In genomic region chr22:19823638-19824196, GRCh38 we compare ENCODE assay signal across 13 cellular contexts. TPM values are rescaled to one million over a fixed set of nuclear protein-coding genes. Genes with fewer than 3 reads are reported as not detected.
DNase-seq lines count a peak whose midpoint lies in the region; ATAC-seq and TF ChIP-seq lines count a peak whose summit lies in the region.
"Had no signal": no experiment of that assay in that cellular context is flagged by ENCODE, and none has a peak within 500 bp of the region (broad histone marks: within the 10 kb centered on the region; RNA-seq: fewer than 3 reads in every experiment).

No MANE protein-coding gene starts in this region.

- POLR2A ChIA-PET in HEK293 (lab: Yijun Ruan, JAX): no interaction called here

- H3K27ac Mint-ChIP-seq in brain: peak overlapping the region in 3 of 5 experiments; percentile 9 to 46 (median 12)
- H3K27ac Mint-ChIP-seq: activated naive CD4-positive, alpha-beta T cell treated with anti-CD3 and anti-CD28 coated beads, Interleukin-2, amount 50 U/mL, for 24 hours; progenitor cell of endocrine pancreas had no signal

- CTCF ChIA-PET in HEK293 (lab: Yijun Ruan, JAX): interaction anchor here (0.6 kb wide), 1 partner anchor 45 kb away, joined by 3 read pairs; no protein-coding TSS in a partner anchor

- H3K4me3 Mint-ChIP-seq in brain: no peak overlapping the region
- H3K4me3 Mint-ChIP-seq: activated naive CD4-positive, alpha-beta T cell treated with anti-CD3 and anti-CD28 coated beads, Interleukin-2, amount 50 U/mL, for 24 hours had no signal

- H3K4me3 ChIP-seq in BE2C (ENCODE audit: low read depth, low read length) (no peak overlapping the region), HEK293 (ENCODE audit: low read depth, low read length) (no peak overlapping the region), lower lobe of right lung (no peak overlapping the region)
- H3K4me3 ChIP-seq: SJCRH30, thyroid gland had no signal

- intact Hi-C loops in lower lobe of right lung (cut with DNase I): no loop called here

- H3K27me3 Mint-ChIP-seq in brain: peaks cover 3% of the 10 kb centered on the region
- H3K27me3 Mint-ChIP-seq: activated naive CD4-positive, alpha-beta T cell treated with anti-CD3 and anti-CD28 coated beads, Interleukin-2, amount 50 U/mL, for 24 hours; progenitor cell of endocrine pancreas had no signal

- DNase-seq in BE2C: peak; percentile 62
- peak; percentile 45 for DNase-seq in lower lobe of right lung
- DNase-seq in AML-193 (lab: John Stamatoyannopoulos, UW): no peak
- no peak for DNase-seq in NCI-H1092 (lab: John Stamatoyannopoulos, UW)
- DNase-seq in NCI-H524 (lab: John Stamatoyannopoulos, UW): no peak
- DNase-seq: caudate nucleus had no signal

- no peak for TF ChIP-seq CTCF in BE2C (IDR thresholded peaks at IDR 0.05; ENCODE audit: low read depth, low read length)
- no peak for TF ChIP-seq CTCF in HEK293 (tag by site-specific recombination; IDR thresholded peaks at IDR 0.05)
- TF ChIP-seq CTCF in brain (conservative IDR thresholded peaks at IDR 0.05): no peak
- no peak for TF ChIP-seq CTCF in lower lobe of right lung (IDR thresholded peaks at IDR 0.05)

- peaks cover 6% of the 10 kb centered on the region for H3K4me1 Mint-ChIP-seq in brain

- H3K9me3 ChIP-seq in BE2C: no peaks in the 10 kb centered on the region
- no peaks in the 10 kb centered on the region for H3K9me3 ChIP-seq in HEK293 (ENCODE audit: control insufficient read depth, insufficient read depth, low read depth, low read length)
- H3K9me3 ChIP-seq in lower lobe of right lung: no peaks in the 10 kb centered on the region
- H3K9me3 ChIP-seq: SJCRH30, thyroid gland had no signal

- peaks cover 14% of the 10 kb centered on the region for H3K4me1 ChIP-seq in BE2C
- no peaks in the 10 kb centered on the region for H3K4me1 ChIP-seq in HEK293 (ENCODE audit: control insufficient read depth, insufficient read depth, low read length)
- H3K4me1 ChIP-seq in lower lobe of right lung: peaks cover 11% of the 10 kb centered on the region

- H3K36me3 Mint-ChIP-seq in brain: peaks cover 4% of the 10 kb centered on the region

- H3K9me3 Mint-ChIP-seq in brain: peaks cover 0 to 3% (median 0%) of the 10 kb centered on the region in 5 experiments
- H3K9me3 Mint-ChIP-seq: activated naive CD4-positive, alpha-beta T cell treated with anti-CD3 and anti-CD28 coated beads, Interleukin-2, amount 50 U/mL, for 24 hours had no signal

- no peaks in the 10 kb centered on the region for H3K36me3 ChIP-seq in BE2C
- peaks cover 0 to 9% of the 10 kb centered on the region in 2 experiments; a peak in 1 of 3 replicates for H3K36me3 ChIP-seq in HEK293 (ENCODE audit: control insufficient read depth in 2 of 2, insufficient read depth in 1 of 2, low read length in 2 of 2)
- H3K36me3 ChIP-seq in lower lobe of right lung: no peaks in the 10 kb centered on the region
- H3K36me3 ChIP-seq: SJCRH30, thyroid gland had no signal

- H3K27ac ChIP-seq in HEK293 (ENCODE audit: extremely low read depth, low read depth, low read length) (no peak overlapping the region), lower lobe of right lung (no peak overlapping the region)
- H3K27ac ChIP-seq: SJCRH30, thyroid gland had no signal

- ATAC-seq in lower lobe of right lung: peak in 1 of 2 donors; percentile 36
- no peak for ATAC-seq in GM21576 (IDR thresholded peaks at IDR 0.05; ENCODE audit: unreplicated experiment)

- H3K27me3 ChIP-seq in BE2C (no peaks in the 10 kb centered on the region; the same call in 1 of the 2 replicates), lower lobe of right lung (ENCODE audit: low read depth) (no peaks in the 10 kb centered on the region)
- H3K27me3 ChIP-seq: SJCRH30, thyroid gland had no signal

TF ChIP-seq in HEK293, 187 proteins besides CTCF, POLR2A, EP300 and RAD21:
- TF ChIP-seq ZNF776 (tag by site-specific recombination; IDR thresholded peaks at IDR 0.05; ENCODE audit: borderline replicate concordance) (no peak), ZSCAN4 (tag by site-specific recombination; IDR thresholded peaks at IDR 0.05) (peak; percentile 87)

RNA-seq across cellular contexts. Expression of gene GNB1L, which starts 31.0 kb away (rescaled TPM):
- 3.2 TPM for polyA plus RNA-seq in BE2C (2012; ENCODE audit: insufficient read depth, insufficient read length, low read depth)
- polyA plus RNA-seq in brain (ENCODE audit: insufficient read depth, low read depth, low replicate concordance): 9.5 TPM
- 6.0 TPM for total RNA-seq in lower lobe of right lung

RNA-seq across cellular contexts. Expression of gene RTL10, which starts 31.0 kb away (rescaled TPM):
- polyA plus RNA-seq in BE2C (2012; ENCODE audit: insufficient read depth, insufficient read length, low read depth): 49.7 TPM
- 16.2 TPM for polyA plus RNA-seq in brain (ENCODE audit: insufficient read depth, low read depth, low replicate concordance)
- 24.3 TPM for total RNA-seq in lower lobe of right lung

Comparison
In these comparisons a context has a peak if more than half of its experiments do, and no peak if none do; other contexts are left out.
1. DNase-seq: peak in BE2C (single experiment) and lower lobe of right lung (single experiment); none in AML-193 (0 of 2), NCI-H1092 (single experiment) and NCI-H524 (0 of 2).